Comparison of ENCODE assay signal across 1 cellular context in genomic region chr16:129075-129474, GRCh38.
TF ChIP-seq lines count a peak whose summit lies in the region.

No MANE protein-coding gene starts in this region.

TF ChIP-seq in WTC11, 78 proteins besides CTCF, POLR2A, EP300 and RAD21 (continued from another document):
- TF ChIP-seq ZBTB43 (CRISPR knock-in tag; IDR thresholded peaks at IDR 0.05): no peak
- TF ChIP-seq AR (CRISPR knock-in tag; IDR thresholded peaks at IDR 0.05): no peak
- TF ChIP-seq ZNF532 (CRISPR knock-in tag; IDR thresholded peaks at IDR 0.05; ENCODE audit: borderline replicate concordance): no peak
- TF ChIP-seq MAX (CRISPR knock-in tag; IDR thresholded peaks at IDR 0.05): no peak
- no peak for TF ChIP-seq ZBTB21 (CRISPR knock-in tag; IDR thresholded peaks at IDR 0.05; ENCODE audit: borderline replicate concordance)
- no peak for TF ChIP-seq E2F1 (CRISPR knock-in tag; IDR thresholded peaks at IDR 0.05)
